11 cellular contexts compared by ENCODE assay signal in genomic region chr17:7590743-7591142, GRCh38. TPM values are rescaled to one million over a fixed set of nuclear protein-coding genes. Genes with fewer than 3 reads are reported as not detected.
DNase-seq lines count a peak whose midpoint lies in the region; ATAC-seq, FAIRE-seq and TF ChIP-seq lines count a peak whose summit lies in the region.
"Had no signal": no experiment of that assay in that cellular context is flagged by ENCODE, and none has a peak within 500 bp of the region (broad histone marks: within the 10 kb centered on the region; RNA-seq: fewer than 3 reads in every experiment).

No MANE protein-coding gene starts in this region.

- 62 to 74% methylated on average over 4 of the region's 4 CpGs; no CpG with 5 or more reads in 2 of the 4 donors for WGBS in adrenal gland, 4 donors
- 81 to 84% methylated on average over 4 of the region's 4 CpGs for WGBS in pancreas, 2 donors

- H3K4me3 Mint-ChIP-seq in GM23338, result peak overlapping the region; percentile 51

- no peak for TF ChIP-seq POLR2A in adrenal gland (IDR thresholded peaks at IDR 0.05)

- H4K20me1 ChIP-seq in GM23338 (replicated peaks; ENCODE audit: insufficient read depth), result no peaks in the 10 kb centered on the region

- H3K9me2 ChIP-seq in GM23338 (ENCODE audit: insufficient read depth), result no peaks in the 10 kb centered on the region

- peak overlapping the region; percentile 88 for H3K4me3 ChIP-seq in GM23338
- no peak overlapping the region for H3K4me3 ChIP-seq in adrenal gland
- H3K4me3 ChIP-seq in iPS-18a (ENCODE audit: low read length), result peak overlapping the region; percentile 3
- H3K4me3 ChIP-seq in ascending aorta, result no peak overlapping the region
- no peak overlapping the region for H3K4me3 ChIP-seq in pancreas
- H3K4me3 ChIP-seq: transverse colon had no signal

- H3K9me3 ChIP-seq in adrenal gland (replicated peaks in 1 of 3) (no peaks in the 10 kb centered on the region), iPS-18a (ENCODE audit: control insufficient read depth, low read depth, low read length) (no peaks in the 10 kb centered on the region), ascending aorta (no peaks in the 10 kb centered on the region), pancreas (no peaks in the 10 kb centered on the region)
- H3K9me3 ChIP-seq: transverse colon had no signal

- H3K27me3 ChIP-seq in GM23338 (ENCODE audit: insufficient read depth) (no peaks in the 10 kb centered on the region), adrenal gland (no peaks in the 10 kb centered on the region), iPS-18a (ENCODE audit: control insufficient read depth, insufficient read depth, low read length) (no peaks in the 10 kb centered on the region), ascending aorta (no peaks in the 10 kb centered on the region), pancreas (no peaks in the 10 kb centered on the region)
- H3K27me3 ChIP-seq: transverse colon had no signal

- DNase-seq in A172 (ENCODE audit: low spot score) (peak; percentile 78), GM23338 (ENCODE audit: low spot score) (peak; percentile 74), adrenal gland (peak in 5 of 7 donors; percentile 48 to 80 (median 53)), ascending aorta (ENCODE audit: low spot score in 2 of 2) (no peak), pancreas (no peak)
- DNase-seq: DMS 273 treated with DMSO at 0.1 percent for 48 hours, transverse colon had no signal

- H2AFZ ChIP-seq in GM23338, result no peak overlapping the region

- peak overlapping the region; percentile 96 for H3K27ac Mint-ChIP-seq in GM23338

- peaks cover 5% of the 10 kb centered on the region for H3K79me2 ChIP-seq in GM23338 (replicated peaks; ENCODE audit: insufficient read depth)

- peaks cover 63% of the 10 kb centered on the region for H3K36me3 Mint-ChIP-seq in GM23338 (ENCODE audit: low read depth)

- H3K4me2 ChIP-seq in GM23338, result peak overlapping the region; percentile 70

- no peaks in the 10 kb centered on the region for H3K9me3 Mint-ChIP-seq in GM23338

- H3K27ac ChIP-seq in GM23338 (ENCODE audit: low read depth), result peak overlapping the region; percentile 97
- peak overlapping the region in 2 of 5 donors; percentile 15 to 30 for H3K27ac ChIP-seq in adrenal gland
- H3K27ac ChIP-seq in iPS-18a (ENCODE audit: low read length), result peak overlapping the region; percentile 38
- no peak overlapping the region for H3K27ac ChIP-seq in ascending aorta
- no peak overlapping the region for H3K27ac ChIP-seq in pancreas
- H3K27ac ChIP-seq: transverse colon had no signal

- peaks cover 36% of the 10 kb centered on the region for H3K4me1 Mint-ChIP-seq in GM23338

- TF ChIP-seq CTCF in GM23338 (conservative IDR thresholded peaks at IDR 0.05; ENCODE audit: low read depth in 2 of 2) (no peak), adrenal gland (IDR thresholded peaks at IDR 0.05) (no peak), ascending aorta (IDR thresholded peaks at IDR 0.05) (no peak), pancreas (IDR thresholded peaks at IDR 0.05) (no peak)

- H3F3A ChIP-seq in GM23338 (replicated peaks; ENCODE audit: low read depth), result peaks cover 35% of the 10 kb centered on the region

- H3K4me1 ChIP-seq in GM23338 (ENCODE audit: insufficient read depth) (peaks cover 14% of the 10 kb centered on the region), adrenal gland (replicated peaks in 1 of 2) (peaks cover 0 to 10% of the 10 kb centered on the region in 2 donors), iPS-18a (ENCODE audit: control insufficient read depth, low read depth, low read length) (peaks cover 17% of the 10 kb centered on the region), ascending aorta (peaks cover 5 to 15% of the 10 kb centered on the region in 2 donors), pancreas (peaks cover 0 to 3% (median 0%) of the 10 kb centered on the region in 3 donors)

- ATAC-seq in GM23338 (peak; percentile 51), GM18870 (IDR thresholded peaks at IDR 0.05; ENCODE audit: unreplicated experiment) (no peak), GM21423 (IDR thresholded peaks at IDR 0.05; ENCODE audit: unreplicated experiment) (no peak), pancreas (no peak)

- no peak for FAIRE-seq in pancreas (lab: Jason Lieb, UNC)
- FAIRE-seq: TTC549 had no signal

- H3K36me3 ChIP-seq in GM23338 (ENCODE audit: insufficient read depth) (peaks cover 32% of the 10 kb centered on the region), adrenal gland (replicated peaks in 1 of 2) (peaks cover 0 to 72% of the 10 kb centered on the region in 2 donors), iPS-18a (ENCODE audit: control insufficient read depth, low read depth, low read length) (peaks cover 53% of the 10 kb centered on the region), ascending aorta (peaks cover 46 to 48% of the 10 kb centered on the region in 2 donors), pancreas (peaks cover 0 to 46% (median 15%) of the 10 kb centered on the region in 3 donors)

- peak overlapping the region; percentile 41 for H3K9ac ChIP-seq in iPS-18a (ENCODE audit: low read length)

- intact Hi-C loops in adrenal gland (cut with DNase I) (no loop called here), ascending aorta (cut with DNase I) (no loop called here), pancreas (cut with DNase I) (no loop called here)

- peaks cover 18% of the 10 kb centered on the region for H3K27me3 Mint-ChIP-seq in GM23338 (ENCODE audit: insufficient read depth, low read depth, poor library complexity)

TF ChIP-seq in GM23338, 12 proteins besides CTCF, POLR2A, EP300 and RAD21 (continues in another document):
- TF ChIP-seq STAT1 (IDR thresholded peaks at IDR 0.05; ENCODE audit: unreplicated experiment), result no peak
- no peak for TF ChIP-seq ETS1 (IDR thresholded peaks at IDR 0.05)

RNA-seq across cellular contexts. Expression of gene SOX15, which starts 0.8 kb away (rescaled TPM):
- 2.0 and 7.2 TPM in 2 replicates for total RNA-seq in A172 (2014; rRNA removed; shearing (Covaris generic))
- total RNA-seq in GM23338 (2014; rRNA removed; shearing (Covaris generic)), result 23.6 and 43.0 TPM in 2 replicates
- polyA plus RNA-seq in GM23338 (2016; fragmentation: Nextera tagmentation; extraction: Ambion mirVana), result 29.9 and 37.7 TPM in 2 replicates
- 1 to 10 TPM in 1 of 8 donors, under 1 TPM in 5, not detected in 2; 0.42 to 2.0 (median 0.89) TPM for total RNA-seq in adrenal gland
- 1 to 10 TPM in 2 of 3 donors, under 1 TPM in 1; 0.29 to 2.4 (median 1.9) TPM for polyA plus RNA-seq in adrenal gland
- total RNA-seq in ascending aorta, result not detected
- total RNA-seq in pancreas, result under 1 TPM in 3 of 6 donors, not detected in 3; 0.18 to 0.35 (median 0.25) TPM
- polyA plus RNA-seq in pancreas, result 1 to 10 TPM in 1 of 2 donors, under 1 TPM in 1; 0.53 to 1.0 TPM

RNA-seq across cellular contexts. Expression of gene MPDU1, which starts 7.1 kb away (rescaled TPM):
- total RNA-seq in A172 (2014; rRNA removed; shearing (Covaris generic)), result 246 and 350 TPM in 2 replicates
- 196 and 216 TPM in 2 replicates for total RNA-seq in GM23338 (2014; rRNA removed; shearing (Covaris generic))
- polyA plus RNA-seq in GM23338 (2016; fragmentation: Nextera tagmentation; extraction: Ambion mirVana), result 65.1 and 65.8 TPM in 2 replicates
- 100 to 1,000 TPM in 5 of 8 donors, 10 to 100 TPM in 3; 65.9 to 267 (median 138) TPM for total RNA-seq in adrenal gland
- 100 to 1,000 TPM in 1 of 3 donors, 10 to 100 TPM in 2; 70.1 to 200 (median 81.6) TPM for polyA plus RNA-seq in adrenal gland
- total RNA-seq in ascending aorta, result 157 TPM
- 10 to 100 TPM; 12.3 to 27.1 (median 18.3) TPM for total RNA-seq in pancreas
- 10 to 100 TPM; 46.3 to 48.2 TPM for polyA plus RNA-seq in pancreas

RNA-seq across cellular contexts. Expression of gene CD68, which starts 11.3 kb away (rescaled TPM):
- total RNA-seq in A172 (2014; rRNA removed; shearing (Covaris generic)), result 11.5 and 15.6 TPM in 2 replicates
- 0.62 TPM in 1 of 2 replicates, not detected in the other for total RNA-seq in GM23338 (2014; rRNA removed; shearing (Covaris generic))
- polyA plus RNA-seq in GM23338 (2016; fragmentation: Nextera tagmentation; extraction: Ambion mirVana) (not detected in 2 replicates), adrenal gland (100 to 1,000 TPM in 2 of 3 donors, 10 to 100 TPM in 1; 32.3 to 207 (median 133) TPM), pancreas (1 to 10 TPM; 1.8 to 9.7 TPM)
- total RNA-seq in adrenal gland (100 to 1,000 TPM in 6 of 8 donors, 10 to 100 TPM in 2; 49.0 to 177 (median 160) TPM), ascending aorta (151 TPM), pancreas (10 to 100 TPM in 3 of 6 donors, 1 to 10 TPM in 3; 3.7 to 60.0 (median 11.1) TPM)

RNA-seq across cellular contexts. Expression of gene FXR2, which starts 24.0 kb away (rescaled TPM):
- total RNA-seq in A172 (2014; rRNA removed; shearing (Covaris generic)), result 61.1 and 76.5 TPM in 2 replicates
- 20.3 and 24.4 TPM in 2 replicates for total RNA-seq in GM23338 (2014; rRNA removed; shearing (Covaris generic))
- polyA plus RNA-seq in GM23338 (2016; fragmentation: Nextera tagmentation; extraction: Ambion mirVana) (8.6 and 10.9 TPM in 2 replicates), adrenal gland (10 to 100 TPM; 42.2 to 73.1 (median 42.4) TPM), pancreas (10 to 100 TPM; 19.8 to 25.6 TPM)
- total RNA-seq in adrenal gland (10 to 100 TPM; 35.6 to 67.6 (median 43.8) TPM), ascending aorta (19.3 TPM), pancreas (10 to 100 TPM in 4 of 6 donors, 1 to 10 TPM in 2; 7.8 to 16.6 (median 12.3) TPM)

RNA-seq across cellular contexts. Expression of gene SENP3, which starts 29.0 kb away (rescaled TPM):
- 162 and 170 TPM in 2 replicates for total RNA-seq in A172 (2014; rRNA removed; shearing (Covaris generic))
- total RNA-seq in GM23338 (2014; rRNA removed; shearing (Covaris generic)), result 125 and 138 TPM in 2 replicates
- polyA plus RNA-seq in GM23338 (2016; fragmentation: Nextera tagmentation; extraction: Ambion mirVana) (5.5 and 6.5 TPM in 2 replicates), adrenal gland (10 to 100 TPM; 29.0 to 72.4 (median 38.4) TPM), pancreas (10 to 100 TPM; 25.5 to 33.1 TPM)
- total RNA-seq in adrenal gland (10 to 100 TPM; 28.4 to 55.3 (median 43.9) TPM), ascending aorta (92.0 TPM), pancreas (10 to 100 TPM; 14.7 to 24.1 (median 15.7) TPM)

Comparison
In these comparisons a context has a peak if more than half of its experiments do, and no peak if none do; other contexts are left out.
1. DNase-seq: peak in A172 (single experiment), GM23338 (single experiment) and adrenal gland (5 of 7); none in ascending aorta (0 of 2) and pancreas (0 of 6).
2. H3K27ac ChIP-seq: peak in GM23338 (single experiment) and iPS-18a (single experiment); none in ascending aorta (0 of 2) and pancreas (0 of 4).
3. H3K4me3 ChIP-seq: peak in GM23338 (single experiment) and iPS-18a (single experiment); none in adrenal gland (0 of 4), ascending aorta (0 of 2) and pancreas (0 of 4).